ENCODE assay signal across 13 cellular contexts in the genomic region with DNA sequence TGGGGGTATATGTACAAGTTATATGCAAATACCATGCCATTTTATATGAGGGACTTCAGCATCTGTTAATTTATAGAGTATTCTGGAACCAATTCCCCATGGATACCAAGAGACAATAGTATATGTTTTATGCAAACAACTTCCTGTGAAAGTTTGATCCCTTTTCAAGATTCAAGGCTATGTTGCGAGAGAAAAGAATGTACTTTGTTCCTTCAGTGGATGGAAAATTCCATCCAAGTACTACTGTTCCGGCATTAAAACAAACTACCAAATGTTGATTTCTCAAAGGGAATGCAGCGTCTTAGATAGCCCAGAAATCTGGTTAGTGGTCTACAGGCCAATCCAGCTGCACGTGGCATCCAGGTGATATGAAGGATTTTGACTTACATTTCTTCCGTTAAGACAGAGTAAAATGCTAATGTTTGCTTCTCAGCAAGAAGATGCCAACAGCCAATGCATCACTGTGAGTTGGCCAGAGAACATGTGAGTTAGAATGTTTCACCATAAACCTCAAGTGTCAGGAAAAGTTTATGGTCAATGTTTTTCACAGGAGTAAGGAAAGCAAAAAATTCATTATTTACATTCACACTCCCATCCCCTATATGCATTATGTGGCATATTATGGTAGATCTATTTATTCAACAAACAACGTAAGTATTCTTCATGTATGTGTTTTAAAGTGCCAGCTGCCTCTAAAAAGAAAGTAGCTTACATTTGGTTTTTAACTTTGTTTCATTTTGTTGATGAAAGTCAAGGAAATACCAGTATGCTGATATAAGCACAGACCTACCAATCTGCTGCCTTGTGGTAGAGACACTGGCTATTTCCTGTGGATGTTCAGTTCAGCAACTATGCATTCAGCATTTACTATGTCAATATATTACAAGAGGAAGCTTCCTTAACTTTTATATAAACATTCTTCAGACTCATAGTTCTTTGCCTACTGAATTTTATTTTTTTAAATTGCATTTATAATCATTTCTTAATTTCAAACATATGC. TPM values are rescaled to one million over a fixed set of nuclear protein-coding genes. Genes with fewer than 3 reads are reported as not detected.
A peak's percentile ranks its signal among the peaks of the same experiment; 100 is the strongest.
DNase-seq lines count a peak whose midpoint lies in the region; ATAC-seq, FAIRE-seq and TF ChIP-seq lines count a peak whose summit lies in the region.
"Had no signal": no experiment of that assay in that cellular context is flagged by ENCODE, and none has a peak within 500 bp of the region (broad histone marks: within the 10 kb centered on the region; RNA-seq: fewer than 3 reads in every experiment).

No MANE protein-coding gene starts in this region.

- no peak for TF ChIP-seq POLR2A in right lobe of liver (IDR thresholded peaks at IDR 0.05)

- intact Hi-C loops in CD4-positive, alpha-beta T cell (cut with DNase I, micrococcal nuclease) = no loop called here
- intact Hi-C loops in right lobe of liver (cut with DNase I) = no loop called here

- no peaks in the 10 kb centered on the region for H3K4me1 ChIP-seq in right lobe of liver
- H3K4me1 ChIP-seq: transverse colon had no signal

- H3K36me3 ChIP-seq in bronchial epithelial cell (ENCODE audit: control insufficient read depth, insufficient read depth, low read length) (peaks cover 1% of the 10 kb centered on the region), right lobe of liver (peaks cover 3 to 75% (median 34%) of the 10 kb centered on the region in 4 donors)

- no peaks in the 10 kb centered on the region for H3K9me3 Mint-ChIP-seq in CD4-positive, alpha-beta T cell

- peak overlapping the region; percentile 18 for H3K4me3 Mint-ChIP-seq in CD4-positive, alpha-beta T cell

- 46% methylated on average over 6 of the region's 6 CpGs for WGBS in right lobe of liver (ENCODE audit: insufficient coverage, low coverage, low lambda C conversion rate, missing lambda C conversion rate)

- TF ChIP-seq CTCF in CD4-positive, alpha-beta T cell (IDR thresholded peaks at IDR 0.05) = no peak
- TF ChIP-seq CTCF in bronchial epithelial cell (IDR thresholded peaks at IDR 0.05; ENCODE audit: insufficient read depth, low read length, severe bottlenecking) (no peak), right lobe of liver (IDR thresholded peaks at IDR 0.05) (no peak)

- no peaks in the 10 kb centered on the region for H3K27me3 ChIP-seq in CD4-positive, alpha-beta T cell (ENCODE audit: control insufficient read depth, insufficient read depth, low read length)
- H3K27me3 ChIP-seq in bronchial epithelial cell (ENCODE audit: control insufficient read depth, insufficient read depth, low read length) (no peaks in the 10 kb centered on the region), right lobe of liver (no peaks in the 10 kb centered on the region)
- H3K27me3 ChIP-seq: neutrophil, transverse colon had no signal

- CTCF ChIA-PET in CD4-positive, alpha-beta T cell (lab: Charles Lee) = no interaction called here

- POLR2A ChIA-PET in CD4-positive, alpha-beta T cell (lab: Charles Lee) = interaction anchor here (0.8 to 1.5 kb wide), 4 partner anchors 10 to 123 kb away, joined by 3 to 4 read pairs (median 3); no protein-coding TSS in a partner anchor

- H3K4me3 ChIP-seq in bronchial epithelial cell (ENCODE audit: low read depth, low read length) = no peak overlapping the region
- H3K4me3 ChIP-seq in right lobe of liver = no peak overlapping the region
- H3K4me3 ChIP-seq: lung, transverse colon had no signal

- no peaks in the 10 kb centered on the region for H3K9me3 ChIP-seq in CD4-positive, alpha-beta T cell (ENCODE audit: control insufficient read depth, low read length)
- no peaks in the 10 kb centered on the region for H3K9me3 ChIP-seq in right lobe of liver
- H3K9me3 ChIP-seq: neutrophil, transverse colon had no signal

- no peak overlapping the region for H3K27ac ChIP-seq in CD4-positive, alpha-beta T cell (ENCODE audit: low read depth, low read length)
- peak overlapping the region in 1 of 3 donors; percentile 3 for H3K27ac ChIP-seq in right lobe of liver
- H3K27ac ChIP-seq: neutrophil, transverse colon had no signal

- peaks cover 72% of the 10 kb centered on the region for H3K36me3 Mint-ChIP-seq in CD4-positive, alpha-beta T cell (ENCODE audit: low read depth)

- no peaks in the 10 kb centered on the region for H3K27me3 Mint-ChIP-seq in CD4-positive, alpha-beta T cell

- peak overlapping the region; percentile 72 for H3K27ac Mint-ChIP-seq in CD4-positive, alpha-beta T cell

- FAIRE-seq in bronchial epithelial cell (lab: Jason Lieb, UNC) (no peak), urothelium cell line (lab: Jason Lieb, UNC) (no peak)

- no peak for DNase-seq in CD4-positive, alpha-beta T cell
- DNase-seq in HT1080 (ENCODE audit: low read depth) (peak; percentile 40), bronchial epithelial cell (ENCODE audit: low read depth) (peak; percentile 22), right lobe of liver (no peak), urothelium cell line (ENCODE audit: low spot score) (no peak), iPS-NIHi11 (ENCODE audit: low spot score) (no peak)
- DNase-seq: anterior cingulate cortex, NCI-H187 treated with DMSO at 0.1 percent for 48 hours, transverse colon had no signal

- H3K4me1 Mint-ChIP-seq in CD4-positive, alpha-beta T cell (ENCODE audit: low read depth) = peaks cover 16% of the 10 kb centered on the region

- ATAC-seq in CD4-positive, alpha-beta T cell (ENCODE audit: poor library complexity) = peak; percentile 77
- ATAC-seq in right lobe of liver (peak; percentile 25 to 67 (median 36)), HG03521 (IDR thresholded peaks at IDR 0.05; ENCODE audit: unreplicated experiment) (no peak), GM21367 (IDR thresholded peaks at IDR 0.05; ENCODE audit: unreplicated experiment) (no peak)

RNA-seq across cellular contexts. Expression of gene METTL14, which starts 44.4 kb away (rescaled TPM):
- 10 to 100 TPM; 45.1 to 46.5 TPM for total RNA-seq in CD4-positive, alpha-beta T cell
- total RNA-seq in HT1080 (2014; rRNA removed; shearing (Covaris generic)) = 21.1 and 22.9 TPM in 2 replicates
- polyA plus RNA-seq in HT1080 (2015; cell fraction: cytosol; rRNA removed) = 17.3 and 18.6 TPM in 2 replicates
- 46.5 and 60.6 TPM in 2 replicates for polyA plus RNA-seq in HT1080 (2015; cell fraction: nucleus; rRNA removed)
- total RNA-seq in bronchial epithelial cell (18.8 and 32.9 TPM in 2 replicates), right lobe of liver (10 to 100 TPM; 19.5 to 33.0 (median 25.9) TPM)

Comparison
In these comparisons a context has a peak if more than half of its experiments do, and no peak if none do; other contexts are left out.
1. ATAC-seq: peak in CD4-positive, alpha-beta T cell (single experiment) and right lobe of liver (4 of 4); none in HG03521 (single experiment) and GM21367 (single experiment).
2. DNase-seq: peak in HT1080 (single experiment) and bronchial epithelial cell (single experiment); none in CD4-positive, alpha-beta T cell (0 of 10), right lobe of liver (0 of 3), urothelium cell line (single experiment) and iPS-NIHi11 (single experiment).